In genomic region chr5:78243091-78243490, GRCh38 we compare ENCODE assay signal across 4 cellular contexts.
A peak's percentile ranks its signal among the peaks of the same experiment; 100 is the strongest.
TF ChIP-seq lines count a peak whose summit lies in the region.

No MANE protein-coding gene starts in this region.

TF ChIP-seq in SK-N-SH, 30 proteins besides CTCF, POLR2A, EP300 and RAD21:
- TF ChIP-seq, protein P1, sequence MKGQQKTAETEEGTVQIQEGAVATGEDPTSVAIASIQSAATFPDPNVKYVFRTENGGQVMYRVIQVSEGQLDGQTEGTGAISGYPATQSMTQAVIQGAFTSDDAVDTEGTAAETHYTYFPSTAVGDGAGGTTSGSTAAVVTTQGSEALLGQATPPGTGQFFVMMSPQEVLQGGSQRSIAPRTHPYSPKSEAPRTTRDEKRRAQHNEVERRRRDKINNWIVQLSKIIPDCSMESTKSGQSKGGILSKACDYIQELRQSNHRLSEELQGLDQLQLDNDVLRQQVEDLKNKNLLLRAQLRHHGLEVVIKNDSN (IDR thresholded peaks at IDR 0.05; ENCODE audit: borderline replicate concordance, low read depth) = no peak
- TF ChIP-seq CHD2 (IDR thresholded peaks at IDR 0.05; ENCODE audit: low read length, partially characterized antibody) (no peak), GABPA (IDR thresholded peaks at IDR 0.05; ENCODE audit: low read depth) (no peak), RXRA (IDR thresholded peaks at IDR 0.05; ENCODE audit: borderline replicate concordance, low read depth) (no peak), USF2 (IDR thresholded peaks at IDR 0.05; ENCODE audit: borderline replicate concordance, low read depth, low read length) (no peak), GATA2 (CRISPR knock-in tag; IDR thresholded peaks at IDR 0.05) (no peak), SIN3A (IDR thresholded peaks at IDR 0.05; ENCODE audit: borderline replicate concordance, low read depth, low read length) (no peak)
- TF ChIP-seq, protein P2, sequence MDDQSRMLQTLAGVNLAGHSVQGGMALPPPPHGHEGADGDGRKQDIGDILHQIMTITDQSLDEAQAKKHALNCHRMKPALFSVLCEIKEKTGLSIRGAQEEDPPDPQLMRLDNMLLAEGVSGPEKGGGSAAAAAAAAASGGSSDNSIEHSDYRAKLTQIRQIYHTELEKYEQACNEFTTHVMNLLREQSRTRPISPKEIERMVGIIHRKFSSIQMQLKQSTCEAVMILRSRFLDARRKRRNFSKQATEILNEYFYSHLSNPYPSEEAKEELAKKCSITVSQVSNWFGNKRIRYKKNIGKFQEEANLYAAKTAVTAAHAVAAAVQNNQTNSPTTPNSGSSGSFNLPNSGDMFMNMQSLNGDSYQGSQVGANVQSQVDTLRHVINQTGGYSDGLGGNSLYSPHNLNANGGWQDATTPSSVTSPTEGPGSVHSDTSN (IDR thresholded peaks at IDR 0.05) = no peak

TF ChIP-seq in SK-N-SH treated with all-trans-retinoic acid at 6 μM for 48 hours, 23 proteins besides CTCF, POLR2A, EP300 and RAD21:
- TF ChIP-seq BACH2 (CRISPR knock-in tag; IDR thresholded peaks at IDR 0.05; ENCODE audit: borderline replicate concordance) (no peak), RARB (CRISPR knock-in tag; IDR thresholded peaks at IDR 0.05) (no peak)

TF ChIP-seq in IMR-90, 13 proteins besides CTCF, POLR2A, EP300 and RAD21:
- TF ChIP-seq RCOR1 (IDR thresholded peaks at IDR 0.05; ENCODE audit: insufficient replicate concordance, low read length) (no peak), CHD1 (IDR thresholded peaks at IDR 0.05; ENCODE audit: low read depth, low read length) (no peak), FOS (IDR thresholded peaks at IDR 0.05; ENCODE audit: low read depth, low read length) (no peak), USF2 (IDR thresholded peaks at IDR 0.05; ENCODE audit: low read depth, low read length) (no peak), NFE2L2 (IDR thresholded peaks at IDR 0.05; ENCODE audit: low read depth, low read length) (no peak)

TF ChIP-seq in K562, 482 proteins besides CTCF, POLR2A, EP300 and RAD21:
- TF ChIP-seq ZNF24 (IDR thresholded peaks at IDR 0.05) (peak; percentile 88), ILK (tag; IDR thresholded peaks at IDR 0.05; ENCODE audit: borderline replicate concordance, low read depth) (no peak)
- TF ChIP-seq, protein P3, sequence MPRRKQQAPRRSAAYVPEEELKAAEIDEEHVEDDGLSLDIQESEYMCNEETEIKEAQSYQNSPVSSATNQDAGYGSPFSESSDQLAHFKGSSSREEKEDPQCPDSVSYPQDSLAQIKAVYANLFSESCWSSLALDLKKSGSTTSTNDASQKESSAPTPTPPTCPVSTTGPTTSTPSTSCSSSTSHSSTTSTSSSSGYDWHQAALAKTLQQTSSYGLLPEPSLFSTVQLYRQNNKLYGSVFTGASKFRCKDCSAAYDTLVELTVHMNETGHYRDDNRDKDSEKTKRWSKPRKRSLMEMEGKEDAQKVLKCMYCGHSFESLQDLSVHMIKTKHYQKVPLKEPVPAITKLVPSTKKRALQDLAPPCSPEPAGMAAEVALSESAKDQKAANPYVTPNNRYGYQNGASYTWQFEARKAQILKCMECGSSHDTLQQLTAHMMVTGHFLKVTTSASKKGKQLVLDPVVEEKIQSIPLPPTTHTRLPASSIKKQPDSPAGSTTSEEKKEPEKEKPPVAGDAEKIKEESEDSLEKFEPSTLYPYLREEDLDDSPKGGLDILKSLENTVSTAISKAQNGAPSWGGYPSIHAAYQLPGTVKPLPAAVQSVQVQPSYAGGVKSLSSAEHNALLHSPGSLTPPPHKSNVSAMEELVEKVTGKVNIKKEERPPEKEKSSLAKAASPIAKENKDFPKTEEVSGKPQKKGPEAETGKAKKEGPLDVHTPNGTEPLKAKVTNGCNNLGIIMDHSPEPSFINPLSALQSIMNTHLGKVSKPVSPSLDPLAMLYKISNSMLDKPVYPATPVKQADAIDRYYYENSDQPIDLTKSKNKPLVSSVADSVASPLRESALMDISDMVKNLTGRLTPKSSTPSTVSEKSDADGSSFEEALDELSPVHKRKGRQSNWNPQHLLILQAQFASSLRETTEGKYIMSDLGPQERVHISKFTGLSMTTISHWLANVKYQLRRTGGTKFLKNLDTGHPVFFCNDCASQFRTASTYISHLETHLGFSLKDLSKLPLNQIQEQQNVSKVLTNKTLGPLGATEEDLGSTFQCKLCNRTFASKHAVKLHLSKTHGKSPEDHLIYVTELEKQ (CRISPR knock-in tag; IDR thresholded peaks at IDR 0.05) = no peak
- TF ChIP-seq, protein P4, sequence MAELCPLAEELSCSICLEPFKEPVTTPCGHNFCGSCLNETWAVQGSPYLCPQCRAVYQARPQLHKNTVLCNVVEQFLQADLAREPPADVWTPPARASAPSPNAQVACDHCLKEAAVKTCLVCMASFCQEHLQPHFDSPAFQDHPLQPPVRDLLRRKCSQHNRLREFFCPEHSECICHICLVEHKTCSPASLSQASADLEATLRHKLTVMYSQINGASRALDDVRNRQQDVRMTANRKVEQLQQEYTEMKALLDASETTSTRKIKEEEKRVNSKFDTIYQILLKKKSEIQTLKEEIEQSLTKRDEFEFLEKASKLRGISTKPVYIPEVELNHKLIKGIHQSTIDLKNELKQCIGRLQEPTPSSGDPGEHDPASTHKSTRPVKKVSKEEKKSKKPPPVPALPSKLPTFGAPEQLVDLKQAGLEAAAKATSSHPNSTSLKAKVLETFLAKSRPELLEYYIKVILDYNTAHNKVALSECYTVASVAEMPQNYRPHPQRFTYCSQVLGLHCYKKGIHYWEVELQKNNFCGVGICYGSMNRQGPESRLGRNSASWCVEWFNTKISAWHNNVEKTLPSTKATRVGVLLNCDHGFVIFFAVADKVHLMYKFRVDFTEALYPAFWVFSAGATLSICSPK (IDR thresholded peaks at IDR 0.05; ENCODE audit: borderline replicate concordance) = no peak
